Comparison of ENCODE assay signal across 33 cellular contexts in genomic region chr3:18861137-18861536, GRCh38.
"Had no signal": no experiment of that assay in that cellular context is flagged by ENCODE, and none has a peak within 500 bp of the region (broad histone marks: within the 10 kb centered on the region; RNA-seq: fewer than 3 reads in every experiment).

No MANE protein-coding gene starts in this region.

- FAIRE-seq: astrocyte, bronchial epithelial cell had no signal

- H3K27ac ChIP-seq: adrenal gland, ascending aorta, body of pancreas, brain microvascular endothelial cell, breast epithelium, cardiac muscle cell had no signal

- DNase-seq: activated effector memory CD4-positive, alpha-beta T cell treated with anti-CD3 and anti-CD28 coated beads, Interleukin-2, amount 50 U/mL, for 16 hours; activated effector memory CD4-positive, alpha-beta T cell treated with Interleukin-2 at 50 U/mL for 16 hours; activated gamma-delta T cell; activated gamma-delta T cell treated with Interleukin-2 at 50 U/mL for 16 hours; activated naive CD4-positive, alpha-beta T cell; activated naive CD4-positive, alpha-beta T cell treated with anti-CD3 and anti-CD28 coated beads for 36 hours; activated naive CD4-positive, alpha-beta T cell treated with anti-CD3 and anti-CD28 coated beads, Interleukin-2, amount 10 ng/mL, durations not matched to agents 7 days and 5 days; activated naive CD4-positive, alpha-beta T cell treated with anti-CD3 and anti-CD28 coated beads, Interleukin-2, amount 50 U/mL, for 16 hours; activated naive CD4-positive, alpha-beta T cell treated with Interleukin-2 at 50 U/mL for 16 hours; activated naive CD8-positive, alpha-beta T cell treated with anti-CD3 and anti-CD28 coated beads for 36 hours; activated naive CD8-positive, alpha-beta T cell treated with anti-CD3 and anti-CD28 coated beads, Interleukin-2, amount 10 ng/mL, durations not matched to agents 7 days and 5 days; activated naive CD8-positive, alpha-beta T cell treated with anti-CD3 and anti-CD28 coated beads, Interleukin-2, amount 50 U/mL, for 24 hours; activated T-cell treated with anti-CD3 and anti-CD28 coated beads, Interleukin-2, amount 50 U/mL, for 24 hours; activated T-cell treated with anti-CD3 and anti-CD28 coated beads, Interleukin-2, amount 50 U/mL, for 4 hours; activated T-cell treated with anti-CD3 and anti-CD28 coated beads, Interleukin-2, amount 50 U/mL, for 48 hours; activated T-cell treated with anti-CD3 and anti-CD28 coated beads, Interleukin-2, amount 50 U/mL, for 72 hours; adrenal gland; amniotic stem cell; amygdala; anterior cingulate cortex; aorta; body of pancreas; brain microvascular endothelial cell; caudate nucleus; central memory CD4-positive, alpha-beta T cell; cerebellar nuclear complex had no signal

- H3K9me3 ChIP-seq: adrenal gland, ascending aorta, body of pancreas, breast epithelium had no signal

- H3K36me3 ChIP-seq: adrenal gland, ascending aorta, brain microvascular endothelial cell, breast epithelium, cardiac muscle cell had no signal

- H3K4me1 ChIP-seq: adrenal gland, ascending aorta, body of pancreas, breast epithelium had no signal

- ATAC-seq: activated naive CD4-positive, alpha-beta T cell treated with anti-CD3 and anti-CD28 coated beads, Interleukin-2, amount 50 U/mL, for 72 hours; activated naive CD8-positive, alpha-beta T cell treated with anti-CD3 and anti-CD28 coated beads, Interleukin-2, amount 50 U/mL, for 24 hours; activated T-cell treated with anti-CD3 and anti-CD28 coated beads, Interleukin-2, amount 50 U/mL, for 4 hours; activated T-cell treated with anti-CD3 and anti-CD28 coated beads, Interleukin-2, amount 50 U/mL, for 72 hours; activated T-helper 17 cell treated with anti-CD3 and anti-CD28 coated beads, Interleukin-2, amount 50 U/mL, for 72 hours; body of pancreas had no signal

- H3K27me3 ChIP-seq: adrenal gland, ascending aorta, body of pancreas, brain microvascular endothelial cell, breast epithelium, cardiac muscle cell had no signal

- H3K4me3 ChIP-seq: adrenal gland, ascending aorta, body of pancreas, breast epithelium, cardiac muscle cell had no signal
